Comparison of ENCODE assay signal across 1 cellular context in genomic region chr18:55588876-55589595, GRCh38.
TF ChIP-seq lines count a peak whose summit lies in the region.

No MANE protein-coding gene starts in this region.

TF ChIP-seq in IMR-90, 13 proteins besides CTCF, POLR2A, EP300 and RAD21:
- peak; percentile 53; the same call in 1 of the 2 replicates for TF ChIP-seq MAFK (IDR thresholded peaks at IDR 0.05; ENCODE audit: low read depth, low read length)
- no peak for TF ChIP-seq FOS (IDR thresholded peaks at IDR 0.05; ENCODE audit: low read depth, low read length)
